In the genomic region with DNA sequence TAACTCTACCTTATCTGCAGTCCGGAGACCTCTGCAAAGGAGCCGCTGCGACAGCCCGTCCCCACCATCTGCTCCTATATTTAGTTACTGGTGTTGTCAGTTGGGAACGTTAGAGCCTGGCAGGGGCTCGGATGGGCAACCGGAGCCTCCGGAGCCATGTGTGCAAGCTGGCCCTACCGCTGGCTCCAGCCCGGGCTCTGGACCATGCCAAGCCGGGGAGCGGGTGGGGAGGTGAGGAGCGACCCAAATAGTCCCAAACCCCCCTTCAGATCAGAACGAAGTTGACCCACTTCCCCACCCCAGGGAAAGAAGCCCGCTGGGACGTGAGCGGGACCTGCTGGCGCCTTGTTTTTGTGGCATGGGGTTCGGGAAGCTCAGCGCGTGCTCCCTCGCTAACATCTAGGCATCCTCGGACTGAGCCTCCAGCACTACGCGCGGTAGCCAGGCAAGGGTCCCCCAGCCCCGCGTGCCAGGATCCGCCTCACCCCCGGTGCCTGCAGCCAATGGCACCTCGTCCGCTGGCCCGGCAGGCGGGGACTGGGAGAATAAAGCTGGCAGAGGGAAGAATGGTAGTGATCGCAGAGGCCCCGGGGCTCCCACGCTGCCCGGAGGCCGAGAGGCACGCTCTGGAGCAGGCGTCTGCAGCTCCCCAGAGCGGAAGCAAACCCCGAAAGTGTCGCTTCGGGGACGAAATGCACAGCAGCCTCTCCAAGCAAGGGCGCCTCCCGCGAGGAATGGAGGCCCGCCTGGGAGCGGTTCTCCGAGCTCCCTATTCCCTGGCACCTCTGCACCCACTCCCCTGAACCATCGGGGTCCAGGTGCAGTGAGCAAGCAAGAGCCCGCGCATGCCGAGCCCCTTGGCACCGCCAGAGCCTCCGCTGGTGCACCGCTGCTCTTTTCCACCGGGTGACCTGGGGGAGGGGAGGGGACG, we compare ENCODE assay signal across 8 cellular contexts. TPM values are rescaled to one million over a fixed set of nuclear protein-coding genes. Genes with fewer than 3 reads are reported as not detected.
DNase-seq lines count a peak whose midpoint lies in the region; ATAC-seq, FAIRE-seq and TF ChIP-seq lines count a peak whose summit lies in the region.

No MANE protein-coding gene starts in this region.

- ATAC-seq in GM19023 (IDR thresholded peaks at IDR 0.05; ENCODE audit: unreplicated experiment) = peak; percentile 42
- ATAC-seq in HG03135 (IDR thresholded peaks at IDR 0.05; ENCODE audit: unreplicated experiment) = peak; percentile 49
- ATAC-seq in right cardiac atrium = peak; percentile 57 to 59
- peak; percentile 75 to 83 (median 80) for ATAC-seq in psoas muscle

- intact Hi-C loops in right cardiac atrium (cut with DNase I) (no loop called here), psoas muscle (cut with DNase I) (no loop called here)

- H3K9me3 ChIP-seq in NT2/D1 (ENCODE audit: insufficient read depth, low read length) (peaks cover 12% of the 10 kb centered on the region; the same call in 1 of the 2 replicates), astrocyte (ENCODE audit: insufficient read depth, low read depth, low read length) (no peaks in the 10 kb centered on the region), right cardiac atrium (ENCODE audit: control insufficient read depth, low read length) (no peaks in the 10 kb centered on the region), psoas muscle (no peaks in the 10 kb centered on the region)

- peaks cover 9% of the 10 kb centered on the region for H4K20me1 ChIP-seq in astrocyte (ENCODE audit: insufficient read depth, low read length)

- peaks cover 13% of the 10 kb centered on the region for H3K27me3 Mint-ChIP-seq in astrocyte (ENCODE audit: low read depth, unreplicated experiment)

- peaks cover 20% of the 10 kb centered on the region for H3K4me1 Mint-ChIP-seq in astrocyte (ENCODE audit: low read depth, unreplicated experiment)

- H3K4me2 ChIP-seq in astrocyte (ENCODE audit: low read length) = peak overlapping the region; percentile 94

- H3K27me3 ChIP-seq in NT2/D1 (ENCODE audit: insufficient read depth, insufficient read length) (peaks cover 31% of the 10 kb centered on the region), astrocyte (ENCODE audit: insufficient read depth, low read length) (no peaks in the 10 kb centered on the region), right cardiac atrium (ENCODE audit: control insufficient read depth, insufficient read depth) (no peaks in the 10 kb centered on the region), psoas muscle (ENCODE audit: insufficient read depth in 3 of 3, low read length in 2 of 3) (no peaks in the 10 kb centered on the region)

- WGBS in right cardiac atrium = 1% methylated on average over 61 of the region's 61 CpGs
- WGBS in psoas muscle, 3 donors = 1 to 2% (median 1%) methylated on average over 57 to 61 of the region's 61 CpGs

- H3K36me3 ChIP-seq in NT2/D1 (ENCODE audit: insufficient read depth, insufficient read length, low read length) = no peaks in the 10 kb centered on the region
- H3K36me3 ChIP-seq in astrocyte (ENCODE audit: insufficient read depth, low read length) = no peaks in the 10 kb centered on the region
- no peaks in the 10 kb centered on the region for H3K36me3 ChIP-seq in psoas muscle (ENCODE audit: insufficient read depth in 1 of 2, low read depth in 1 of 2)

- H3K4me3 Mint-ChIP-seq in astrocyte (ENCODE audit: unreplicated experiment) = peak overlapping the region; percentile 85

- no peaks in the 10 kb centered on the region for H3K36me3 Mint-ChIP-seq in astrocyte (ENCODE audit: low read depth, unreplicated experiment)

- TF ChIP-seq CTCF in astrocyte (IDR thresholded peaks at IDR 0.05; ENCODE audit: insufficient read depth, low read depth, low read length) (no peak), psoas muscle (IDR thresholded peaks at IDR 0.05) (no peak)

- peak overlapping the region; percentile 83 for H3K9ac ChIP-seq in NT2/D1 (ENCODE audit: insufficient read length, low read depth)
- peak overlapping the region; percentile 80 for H3K9ac ChIP-seq in astrocyte (ENCODE audit: low read length)

- peaks cover 2% of the 10 kb centered on the region for H3K79me2 ChIP-seq in astrocyte (ENCODE audit: insufficient read depth, low read length)

- DNase-seq in C1 segment of cervical spinal cord (lab: John Stamatoyannopoulos, UW) (peak in 11 of 14 donors; percentile 24 to 85 (median 54)), NT2/D1 (ENCODE audit: low read depth, low spot score) (no peak), astrocyte (ENCODE audit: low read depth) (peak; percentile 7), right cardiac atrium (peak; percentile 57 to 88 (median 82)), psoas muscle (peak; percentile 74 to 92), amniotic stem cell (lab: John Stamatoyannopoulos, UW) (no peak)

- FAIRE-seq in astrocyte (lab: Jason Lieb, UNC) = no peak

- no peak overlapping the region for H3K27ac ChIP-seq in astrocyte (ENCODE audit: low read depth, low read length)
- H3K27ac ChIP-seq in right cardiac atrium (ENCODE audit: low read length) = peak overlapping the region; percentile 63
- peak overlapping the region; percentile 94 for H3K27ac ChIP-seq in psoas muscle

- H3K4me1 ChIP-seq in NT2/D1 (ENCODE audit: insufficient read depth, insufficient read length) = no peaks in the 10 kb centered on the region
- H3K4me1 ChIP-seq in astrocyte (ENCODE audit: insufficient read depth, low read length) = peaks cover 23% of the 10 kb centered on the region
- H3K4me1 ChIP-seq in right cardiac atrium (ENCODE audit: control insufficient read depth, insufficient read depth, low read length) = no peaks in the 10 kb centered on the region
- H3K4me1 ChIP-seq in psoas muscle = peaks cover 45% of the 10 kb centered on the region

- H3K9me3 Mint-ChIP-seq in astrocyte (ENCODE audit: unreplicated experiment) = no peaks in the 10 kb centered on the region

- H2AFZ ChIP-seq in astrocyte (ENCODE audit: low read depth, low read length) = peak overlapping the region; percentile 98

- H3K4me3 ChIP-seq in NT2/D1 (ENCODE audit: insufficient read length, low read depth) = peak overlapping the region; percentile 78
- peak overlapping the region; percentile 72 for H3K4me3 ChIP-seq in astrocyte (ENCODE audit: insufficient read depth, low read depth, low read length)
- peak overlapping the region; percentile 64 for H3K4me3 ChIP-seq in right cardiac atrium (ENCODE audit: low read length)
- peak overlapping the region; percentile 86 for H3K4me3 ChIP-seq in psoas muscle

- H3K27ac Mint-ChIP-seq in astrocyte (ENCODE audit: unreplicated experiment) = peak overlapping the region; percentile 26

RNA-seq across cellular contexts. Expression of gene LRRC20, which starts 0.7 kb away (rescaled TPM):
- total RNA-seq in astrocyte (7.4 and 7.8 TPM in 2 replicates), right cardiac atrium (10 to 100 TPM; 17.7 to 46.4 (median 37.0) TPM), psoas muscle (100 to 1,000 TPM in 3 of 4 donors, 10 to 100 TPM in 1; 66.1 to 143 (median 140) TPM)
- polyA plus RNA-seq in right cardiac atrium (33.4 TPM), psoas muscle (100 to 1,000 TPM in 1 of 3 donors, 10 to 100 TPM in 2; 26.4 to 153 (median 67.2) TPM)

RNA-seq across cellular contexts. Expression of gene EIF4EBP2, which starts 22.2 kb away (rescaled TPM):
- total RNA-seq in astrocyte (73.2 and 74.0 TPM in 2 replicates), right cardiac atrium (10 to 100 TPM; 69.7 to 91.1 (median 78.0) TPM), psoas muscle (10 to 100 TPM; 41.3 to 75.0 (median 62.0) TPM)
- polyA plus RNA-seq in right cardiac atrium (29.6 TPM), psoas muscle (10 to 100 TPM; 13.0 to 76.6 (median 33.8) TPM)

RNA-seq across cellular contexts. Expression of gene NODAL, which starts 59.7 kb away (rescaled TPM):
- total RNA-seq in astrocyte (0.43 TPM in 1 of 2 replicates, not detected in the other), right cardiac atrium (not detected), psoas muscle (not detected)
- polyA plus RNA-seq in right cardiac atrium (not detected), psoas muscle (under 1 TPM in 2 of 3 donors, not detected in 1; 0.08 to 0.10 TPM)

Comparison
In these comparisons a context has a peak if more than half of its experiments do, and no peak if none do; other contexts are left out.
1. DNase-seq: peak in C1 segment of cervical spinal cord (11 of 14), astrocyte (single experiment), right cardiac atrium (3 of 3) and psoas muscle (2 of 2); none in NT2/D1 (single experiment) and amniotic stem cell (single experiment).
2. Peak in every context shown above with its lines, with median percentiles within 50 percentile points of each other: ATAC-seq and H3K4me3 ChIP-seq.